ENCODE assay signal across 13 cellular contexts in the genomic region with DNA sequence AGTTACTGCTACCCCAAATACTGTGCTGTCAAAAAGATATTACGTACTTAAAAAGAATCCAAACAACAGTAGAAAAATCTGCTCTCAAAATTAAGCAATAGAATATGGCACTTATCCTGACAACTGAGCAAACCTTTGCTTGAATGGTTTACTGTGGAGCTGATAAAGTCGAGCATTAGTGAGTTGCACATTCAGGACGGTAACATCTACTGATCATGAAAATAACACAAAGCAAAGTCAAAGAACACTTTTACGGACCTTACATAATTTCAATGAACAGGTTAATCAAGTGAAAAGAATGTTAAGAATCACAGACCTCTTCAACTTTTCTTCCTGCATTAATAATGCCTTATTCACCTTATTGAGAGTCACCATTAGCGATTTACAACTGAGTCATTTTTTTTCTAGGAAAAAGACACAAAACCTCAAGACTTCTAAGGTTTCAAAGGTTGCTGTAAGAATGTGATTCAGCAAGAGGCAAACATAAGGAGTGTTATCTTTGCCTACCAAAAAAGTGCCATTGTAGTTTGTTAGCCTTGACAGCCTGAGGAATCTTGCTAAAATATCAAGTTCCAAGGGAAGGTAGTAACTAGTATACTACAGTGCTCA.
"Had no signal": no experiment of that assay in that cellular context is flagged by ENCODE, and none has a peak within 500 bp of the region (broad histone marks: within the 10 kb centered on the region; RNA-seq: fewer than 3 reads in every experiment).

No MANE protein-coding gene starts in this region.

- H3K4me3 ChIP-seq: esophagus squamous epithelium, pancreas had no signal

- H3K4me3 Mint-ChIP-seq: activated T-helper 17 cell treated with anti-CD3 and anti-CD28 coated beads, Interleukin-2, amount 50 U/mL, for 72 hours; naive B cell; stimulated activated effector memory CD8-positive, alpha-beta T cell treated with anti-CD3 and anti-CD28 coated beads, Interleukin-12 subunit alpha, Interleukin-12 subunit beta, amount 100 ng/mL, for 72 hours had no signal

- H3K9me3 ChIP-seq: esophagus squamous epithelium, pancreas had no signal

- H3K27ac ChIP-seq: esophagus squamous epithelium, pancreas, VCaP had no signal

- H3K36me3 ChIP-seq: esophagus squamous epithelium, pancreas had no signal

- H3K4me1 Mint-ChIP-seq: activated T-helper 17 cell treated with anti-CD3 and anti-CD28 coated beads, Interleukin-2, amount 50 U/mL, for 72 hours; naive B cell; stimulated activated effector memory CD8-positive, alpha-beta T cell treated with anti-CD3 and anti-CD28 coated beads, Interleukin-12 subunit alpha, Interleukin-12 subunit beta, amount 100 ng/mL, for 72 hours had no signal

- H3K27ac Mint-ChIP-seq: activated T-helper 17 cell treated with anti-CD3 and anti-CD28 coated beads, Interleukin-2, amount 50 U/mL, for 72 hours; naive B cell; stimulated activated effector memory CD8-positive, alpha-beta T cell treated with anti-CD3 and anti-CD28 coated beads, Interleukin-12 subunit alpha, Interleukin-12 subunit beta, amount 100 ng/mL, for 72 hours had no signal

- DNase-seq: activated CD4-positive, alpha-beta T cell treated with anti-CD3 and anti-CD28 coated beads for 1 hour; activated CD4-positive, alpha-beta T cell treated with anti-CD3 and anti-CD28 coated beads, Interleukin-2, amount 50 U/mL, for 48 hours; activated naive CD4-positive, alpha-beta T cell treated with Interleukin-2 at 50 U/mL for 16 hours; aorta; esophagus squamous epithelium; hypothalamus; naive B cell; pancreas; stimulated activated CD4-positive, alpha-beta T cell treated with anti-CD3 and anti-CD28 coated beads, Interleukin-12 subunit alpha, Interleukin-12 subunit beta, amount 100 ng/mL, for 4 hours; stimulated activated CD4-positive, alpha-beta T cell treated with anti-CD3 and anti-CD28 coated beads, Interleukin-2, amount 100 ng/mL, for 24 hours had no signal

- H3K4me1 ChIP-seq: esophagus squamous epithelium, pancreas had no signal

- ATAC-seq: activated T-helper 17 cell treated with anti-CD3 and anti-CD28 coated beads, Interleukin-2, amount 50 U/mL, for 72 hours; pancreas; stimulated activated effector memory CD8-positive, alpha-beta T cell treated with anti-CD3 and anti-CD28 coated beads, Interleukin-12 subunit alpha, Interleukin-12 subunit beta, amount 100 ng/mL, for 72 hours had no signal

- H3K27me3 ChIP-seq: esophagus squamous epithelium, pancreas had no signal

- H3K36me3 Mint-ChIP-seq: naive B cell; stimulated activated effector memory CD8-positive, alpha-beta T cell treated with anti-CD3 and anti-CD28 coated beads, Interleukin-12 subunit alpha, Interleukin-12 subunit beta, amount 100 ng/mL, for 72 hours had no signal

- H3K27me3 Mint-ChIP-seq: activated T-helper 17 cell treated with anti-CD3 and anti-CD28 coated beads, Interleukin-2, amount 50 U/mL, for 72 hours; naive B cell had no signal
